In the genomic region with DNA sequence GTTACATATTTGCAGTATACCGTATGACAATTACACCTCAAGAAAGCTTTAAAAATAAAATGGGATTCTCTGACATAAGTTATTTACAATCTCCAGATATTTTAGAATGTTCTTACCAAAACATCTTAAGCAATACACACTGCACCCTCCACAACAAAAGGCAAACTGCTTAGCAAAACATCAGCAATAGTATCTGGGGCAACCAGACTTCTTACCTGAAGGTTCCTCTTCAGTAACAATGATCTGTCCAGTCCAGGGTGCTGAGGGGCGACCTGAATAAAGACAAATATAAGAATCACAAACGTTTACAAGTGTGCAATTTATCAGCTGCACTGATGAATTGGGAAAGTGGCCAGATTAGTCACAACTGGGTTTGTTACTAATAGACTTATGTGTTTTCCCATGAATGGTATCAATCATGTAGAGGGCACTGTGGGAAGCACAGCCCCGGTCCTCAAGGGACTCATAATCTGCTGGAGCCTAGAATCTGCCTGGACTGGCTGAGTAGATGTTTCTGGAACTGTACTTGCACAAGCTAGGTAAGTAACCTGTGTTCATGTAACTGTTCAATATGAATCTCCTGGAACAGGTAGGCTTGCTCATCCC, we compare ENCODE assay signal across 1 cellular context.
TF ChIP-seq lines count a peak whose summit lies in the region.

No MANE protein-coding gene starts in this region.

TF ChIP-seq in SK-N-SH treated with all-trans-retinoic acid at 6 μM for 48 hours, 23 proteins besides CTCF, POLR2A, EP300 and RAD21 (continued from another document):
- TF ChIP-seq, protein P1, sequence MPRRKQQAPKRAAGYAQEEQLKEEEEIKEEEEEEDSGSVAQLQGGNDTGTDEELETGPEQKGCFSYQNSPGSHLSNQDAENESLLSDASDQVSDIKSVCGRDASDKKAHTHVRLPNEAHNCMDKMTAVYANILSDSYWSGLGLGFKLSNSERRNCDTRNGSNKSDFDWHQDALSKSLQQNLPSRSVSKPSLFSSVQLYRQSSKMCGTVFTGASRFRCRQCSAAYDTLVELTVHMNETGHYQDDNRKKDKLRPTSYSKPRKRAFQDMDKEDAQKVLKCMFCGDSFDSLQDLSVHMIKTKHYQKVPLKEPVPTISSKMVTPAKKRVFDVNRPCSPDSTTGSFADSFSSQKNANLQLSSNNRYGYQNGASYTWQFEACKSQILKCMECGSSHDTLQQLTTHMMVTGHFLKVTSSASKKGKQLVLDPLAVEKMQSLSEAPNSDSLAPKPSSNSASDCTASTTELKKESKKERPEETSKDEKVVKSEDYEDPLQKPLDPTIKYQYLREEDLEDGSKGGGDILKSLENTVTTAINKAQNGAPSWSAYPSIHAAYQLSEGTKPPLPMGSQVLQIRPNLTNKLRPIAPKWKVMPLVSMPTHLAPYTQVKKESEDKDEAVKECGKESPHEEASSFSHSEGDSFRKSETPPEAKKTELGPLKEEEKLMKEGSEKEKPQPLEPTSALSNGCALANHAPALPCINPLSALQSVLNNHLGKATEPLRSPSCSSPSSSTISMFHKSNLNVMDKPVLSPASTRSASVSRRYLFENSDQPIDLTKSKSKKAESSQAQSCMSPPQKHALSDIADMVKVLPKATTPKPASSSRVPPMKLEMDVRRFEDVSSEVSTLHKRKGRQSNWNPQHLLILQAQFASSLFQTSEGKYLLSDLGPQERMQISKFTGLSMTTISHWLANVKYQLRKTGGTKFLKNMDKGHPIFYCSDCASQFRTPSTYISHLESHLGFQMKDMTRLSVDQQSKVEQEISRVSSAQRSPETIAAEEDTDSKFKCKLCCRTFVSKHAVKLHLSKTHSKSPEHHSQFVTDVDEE (CRISPR knock-in tag; IDR thresholded peaks at IDR 0.05): no peak
- TF ChIP-seq ZNF70 (CRISPR knock-in tag; IDR thresholded peaks at IDR 0.05) (no peak), OSR1 (CRISPR knock-in tag; IDR thresholded peaks at IDR 0.05) (no peak), ARNTL (CRISPR knock-in tag; IDR thresholded peaks at IDR 0.05; ENCODE audit: borderline replicate concordance, low read depth) (no peak), ZNF8 (CRISPR knock-in tag; IDR thresholded peaks at IDR 0.05) (no peak), ZC3H10 (CRISPR knock-in tag; IDR thresholded peaks at IDR 0.05) (no peak), BACH2 (CRISPR knock-in tag; IDR thresholded peaks at IDR 0.05; ENCODE audit: borderline replicate concordance) (no peak), TOX (CRISPR knock-in tag; IDR thresholded peaks at IDR 0.05; ENCODE audit: borderline replicate concordance) (no peak), ESRRG (CRISPR knock-in tag; IDR thresholded peaks at IDR 0.05) (no peak), RARB (CRISPR knock-in tag; IDR thresholded peaks at IDR 0.05) (no peak), ZFP30 (CRISPR knock-in tag; IDR thresholded peaks at IDR 0.05) (no peak)
- TF ChIP-seq, protein P2, sequence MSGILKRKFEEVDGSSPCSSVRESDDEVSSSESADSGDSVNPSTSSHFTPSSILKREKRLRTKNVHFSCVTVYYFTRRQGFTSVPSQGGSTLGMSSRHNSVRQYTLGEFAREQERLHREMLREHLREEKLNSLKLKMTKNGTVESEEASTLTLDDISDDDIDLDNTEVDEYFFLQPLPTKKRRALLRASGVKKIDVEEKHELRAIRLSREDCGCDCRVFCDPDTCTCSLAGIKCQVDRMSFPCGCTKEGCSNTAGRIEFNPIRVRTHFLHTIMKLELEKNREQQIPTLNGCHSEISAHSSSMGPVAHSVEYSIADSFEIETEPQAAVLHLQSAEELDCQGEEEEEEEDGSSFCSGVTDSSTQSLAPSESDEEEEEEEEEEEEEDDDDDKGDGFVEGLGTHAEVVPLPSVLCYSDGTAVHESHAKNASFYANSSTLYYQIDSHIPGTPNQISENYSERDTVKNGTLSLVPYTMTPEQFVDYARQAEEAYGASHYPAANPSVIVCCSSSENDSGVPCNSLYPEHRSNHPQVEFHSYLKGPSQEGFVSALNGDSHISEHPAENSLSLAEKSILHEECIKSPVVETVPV (CRISPR knock-in tag; IDR thresholded peaks at IDR 0.05): no peak
- TF ChIP-seq, protein P3, sequence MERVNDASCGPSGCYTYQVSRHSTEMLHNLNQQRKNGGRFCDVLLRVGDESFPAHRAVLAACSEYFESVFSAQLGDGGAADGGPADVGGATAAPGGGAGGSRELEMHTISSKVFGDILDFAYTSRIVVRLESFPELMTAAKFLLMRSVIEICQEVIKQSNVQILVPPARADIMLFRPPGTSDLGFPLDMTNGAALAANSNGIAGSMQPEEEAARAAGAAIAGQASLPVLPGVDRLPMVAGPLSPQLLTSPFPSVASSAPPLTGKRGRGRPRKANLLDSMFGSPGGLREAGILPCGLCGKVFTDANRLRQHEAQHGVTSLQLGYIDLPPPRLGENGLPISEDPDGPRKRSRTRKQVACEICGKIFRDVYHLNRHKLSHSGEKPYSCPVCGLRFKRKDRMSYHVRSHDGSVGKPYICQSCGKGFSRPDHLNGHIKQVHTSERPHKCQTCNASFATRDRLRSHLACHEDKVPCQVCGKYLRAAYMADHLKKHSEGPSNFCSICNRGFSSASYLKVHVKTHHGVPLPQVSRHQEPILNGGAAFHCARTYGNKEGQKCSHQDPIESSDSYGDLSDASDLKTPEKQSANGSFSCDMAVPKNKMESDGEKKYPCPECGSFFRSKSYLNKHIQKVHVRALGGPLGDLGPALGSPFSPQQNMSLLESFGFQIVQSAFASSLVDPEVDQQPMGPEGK (CRISPR knock-in tag; IDR thresholded peaks at IDR 0.05; ENCODE audit: borderline replicate concordance): no peak
